Comparison of ENCODE assay signal across 1 cellular context in genomic region chr5:72474117-72474915, GRCh38.
TF ChIP-seq lines count a peak whose summit lies in the region.

No MANE protein-coding gene starts in this region.

TF ChIP-seq in GM12878, 131 proteins besides CTCF, POLR2A, EP300 and RAD21 (continued from another document and continues in another):
- TF ChIP-seq, protein P1, sequence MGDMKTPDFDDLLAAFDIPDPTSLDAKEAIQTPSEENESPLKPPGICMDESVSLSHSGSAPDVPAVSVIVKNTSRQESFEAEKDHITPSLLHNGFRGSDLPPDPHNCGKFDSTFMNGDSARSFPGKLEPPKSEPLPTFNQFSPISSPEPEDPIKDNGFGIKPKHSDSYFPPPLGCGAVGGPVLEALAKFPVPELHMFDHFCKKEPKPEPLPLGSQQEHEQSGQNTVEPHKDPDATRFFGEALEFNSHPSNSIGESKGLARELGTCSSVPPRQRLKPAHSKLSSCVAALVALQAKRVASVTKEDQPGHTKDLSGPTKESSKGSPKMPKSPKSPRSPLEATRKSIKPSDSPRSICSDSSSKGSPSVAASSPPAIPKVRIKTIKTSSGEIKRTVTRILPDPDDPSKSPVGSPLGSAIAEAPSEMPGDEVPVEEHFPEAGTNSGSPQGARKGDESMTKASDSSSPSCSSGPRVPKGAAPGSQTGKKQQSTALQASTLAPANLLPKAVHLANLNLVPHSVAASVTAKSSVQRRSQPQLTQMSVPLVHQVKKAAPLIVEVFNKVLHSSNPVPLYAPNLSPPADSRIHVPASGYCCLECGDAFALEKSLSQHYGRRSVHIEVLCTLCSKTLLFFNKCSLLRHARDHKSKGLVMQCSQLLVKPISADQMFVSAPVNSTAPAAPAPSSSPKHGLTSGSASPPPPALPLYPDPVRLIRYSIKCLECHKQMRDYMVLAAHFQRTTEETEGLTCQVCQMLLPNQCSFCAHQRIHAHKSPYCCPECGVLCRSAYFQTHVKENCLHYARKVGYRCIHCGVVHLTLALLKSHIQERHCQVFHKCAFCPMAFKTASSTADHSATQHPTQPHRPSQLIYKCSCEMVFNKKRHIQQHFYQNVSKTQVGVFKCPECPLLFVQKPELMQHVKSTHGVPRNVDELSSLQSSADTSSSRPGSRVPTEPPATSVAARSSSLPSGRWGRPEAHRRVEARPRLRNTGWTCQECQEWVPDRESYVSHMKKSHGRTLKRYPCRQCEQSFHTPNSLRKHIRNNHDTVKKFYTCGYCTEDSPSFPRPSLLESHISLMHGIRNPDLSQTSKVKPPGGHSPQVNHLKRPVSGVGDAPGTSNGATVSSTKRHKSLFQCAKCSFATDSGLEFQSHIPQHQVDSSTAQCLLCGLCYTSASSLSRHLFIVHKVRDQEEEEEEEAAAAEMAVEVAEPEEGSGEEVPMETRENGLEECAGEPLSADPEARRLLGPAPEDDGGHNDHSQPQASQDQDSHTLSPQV (IDR thresholded peaks at IDR 0.05) = no peak
- no peak for TF ChIP-seq NFYA (IDR thresholded peaks at IDR 0.05; ENCODE audit: borderline replicate concordance, low read depth, low read length)
- no peak for TF ChIP-seq MLLT1 (IDR thresholded peaks at IDR 0.05)
- 0 out of 2 replicates have a peak, but pooled peaks have one; percentile 31 for TF ChIP-seq TCF12 (IDR thresholded peaks at IDR 0.05; ENCODE audit: low read depth, low read length)
- TF ChIP-seq, protein P2, sequence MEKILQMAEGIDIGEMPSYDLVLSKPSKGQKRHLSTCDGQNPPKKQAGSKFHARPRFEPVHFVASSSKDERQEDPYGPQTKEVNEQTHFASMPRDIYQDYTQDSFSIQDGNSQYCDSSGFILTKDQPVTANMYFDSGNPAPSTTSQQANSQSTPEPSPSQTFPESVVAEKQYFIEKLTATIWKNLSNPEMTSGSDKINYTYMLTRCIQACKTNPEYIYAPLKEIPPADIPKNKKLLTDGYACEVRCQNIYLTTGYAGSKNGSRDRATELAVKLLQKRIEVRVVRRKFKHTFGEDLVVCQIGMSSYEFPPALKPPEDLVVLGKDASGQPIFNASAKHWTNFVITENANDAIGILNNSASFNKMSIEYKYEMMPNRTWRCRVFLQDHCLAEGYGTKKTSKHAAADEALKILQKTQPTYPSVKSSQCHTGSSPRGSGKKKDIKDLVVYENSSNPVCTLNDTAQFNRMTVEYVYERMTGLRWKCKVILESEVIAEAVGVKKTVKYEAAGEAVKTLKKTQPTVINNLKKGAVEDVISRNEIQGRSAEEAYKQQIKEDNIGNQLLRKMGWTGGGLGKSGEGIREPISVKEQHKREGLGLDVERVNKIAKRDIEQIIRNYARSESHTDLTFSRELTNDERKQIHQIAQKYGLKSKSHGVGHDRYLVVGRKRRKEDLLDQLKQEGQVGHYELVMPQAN (conservative IDR thresholded peaks at IDR 0.05) = no peak
- no peak for TF ChIP-seq CHD4 (IDR thresholded peaks at IDR 0.05)
- no peak for TF ChIP-seq SMAD1 (IDR thresholded peaks at IDR 0.05; ENCODE audit: low read depth, partially characterized antibody)
- TF ChIP-seq, protein P3, sequence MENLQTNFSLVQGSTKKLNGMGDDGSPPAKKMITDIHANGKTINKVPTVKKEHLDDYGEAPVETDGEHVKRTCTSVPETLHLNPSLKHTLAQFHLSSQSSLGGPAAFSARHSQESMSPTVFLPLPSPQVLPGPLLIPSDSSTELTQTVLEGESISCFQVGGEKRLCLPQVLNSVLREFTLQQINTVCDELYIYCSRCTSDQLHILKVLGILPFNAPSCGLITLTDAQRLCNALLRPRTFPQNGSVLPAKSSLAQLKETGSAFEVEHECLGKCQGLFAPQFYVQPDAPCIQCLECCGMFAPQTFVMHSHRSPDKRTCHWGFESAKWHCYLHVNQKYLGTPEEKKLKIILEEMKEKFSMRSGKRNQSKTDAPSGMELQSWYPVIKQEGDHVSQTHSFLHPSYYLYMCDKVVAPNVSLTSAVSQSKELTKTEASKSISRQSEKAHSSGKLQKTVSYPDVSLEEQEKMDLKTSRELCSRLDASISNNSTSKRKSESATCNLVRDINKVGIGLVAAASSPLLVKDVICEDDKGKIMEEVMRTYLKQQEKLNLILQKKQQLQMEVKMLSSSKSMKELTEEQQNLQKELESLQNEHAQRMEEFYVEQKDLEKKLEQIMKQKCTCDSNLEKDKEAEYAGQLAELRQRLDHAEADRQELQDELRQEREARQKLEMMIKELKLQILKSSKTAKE (IDR thresholded peaks at IDR 0.05; ENCODE audit: low read depth, poor library complexity, severe bottlenecking) = peak; percentile 53
- no peak for TF ChIP-seq SREBF2 (IDR thresholded peaks at IDR 0.05; ENCODE audit: low read length)
- peak; percentile 58 for TF ChIP-seq CUX1 (IDR thresholded peaks at IDR 0.05; ENCODE audit: insufficient replicate concordance, low read depth, low read length)
- TF ChIP-seq, protein P4, sequence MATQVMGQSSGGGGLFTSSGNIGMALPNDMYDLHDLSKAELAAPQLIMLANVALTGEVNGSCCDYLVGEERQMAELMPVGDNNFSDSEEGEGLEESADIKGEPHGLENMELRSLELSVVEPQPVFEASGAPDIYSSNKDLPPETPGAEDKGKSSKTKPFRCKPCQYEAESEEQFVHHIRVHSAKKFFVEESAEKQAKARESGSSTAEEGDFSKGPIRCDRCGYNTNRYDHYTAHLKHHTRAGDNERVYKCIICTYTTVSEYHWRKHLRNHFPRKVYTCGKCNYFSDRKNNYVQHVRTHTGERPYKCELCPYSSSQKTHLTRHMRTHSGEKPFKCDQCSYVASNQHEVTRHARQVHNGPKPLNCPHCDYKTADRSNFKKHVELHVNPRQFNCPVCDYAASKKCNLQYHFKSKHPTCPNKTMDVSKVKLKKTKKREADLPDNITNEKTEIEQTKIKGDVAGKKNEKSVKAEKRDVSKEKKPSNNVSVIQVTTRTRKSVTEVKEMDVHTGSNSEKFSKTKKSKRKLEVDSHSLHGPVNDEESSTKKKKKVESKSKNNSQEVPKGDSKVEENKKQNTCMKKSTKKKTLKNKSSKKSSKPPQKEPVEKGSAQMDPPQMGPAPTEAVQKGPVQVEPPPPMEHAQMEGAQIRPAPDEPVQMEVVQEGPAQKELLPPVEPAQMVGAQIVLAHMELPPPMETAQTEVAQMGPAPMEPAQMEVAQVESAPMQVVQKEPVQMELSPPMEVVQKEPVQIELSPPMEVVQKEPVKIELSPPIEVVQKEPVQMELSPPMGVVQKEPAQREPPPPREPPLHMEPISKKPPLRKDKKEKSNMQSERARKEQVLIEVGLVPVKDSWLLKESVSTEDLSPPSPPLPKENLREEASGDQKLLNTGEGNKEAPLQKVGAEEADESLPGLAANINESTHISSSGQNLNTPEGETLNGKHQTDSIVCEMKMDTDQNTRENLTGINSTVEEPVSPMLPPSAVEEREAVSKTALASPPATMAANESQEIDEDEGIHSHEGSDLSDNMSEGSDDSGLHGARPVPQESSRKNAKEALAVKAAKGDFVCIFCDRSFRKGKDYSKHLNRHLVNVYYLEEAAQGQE (IDR thresholded peaks at IDR 0.05; ENCODE audit: low read depth, low read length) = no peak
- no peak for TF ChIP-seq RELA (IDR thresholded peaks at IDR 0.05; ENCODE audit: borderline replicate concordance, partially characterized antibody)
- no peak for TF ChIP-seq PBX3 (IDR thresholded peaks at IDR 0.05; ENCODE audit: insufficient replicate concordance, low read depth, low read length)
- TF ChIP-seq, protein P5, sequence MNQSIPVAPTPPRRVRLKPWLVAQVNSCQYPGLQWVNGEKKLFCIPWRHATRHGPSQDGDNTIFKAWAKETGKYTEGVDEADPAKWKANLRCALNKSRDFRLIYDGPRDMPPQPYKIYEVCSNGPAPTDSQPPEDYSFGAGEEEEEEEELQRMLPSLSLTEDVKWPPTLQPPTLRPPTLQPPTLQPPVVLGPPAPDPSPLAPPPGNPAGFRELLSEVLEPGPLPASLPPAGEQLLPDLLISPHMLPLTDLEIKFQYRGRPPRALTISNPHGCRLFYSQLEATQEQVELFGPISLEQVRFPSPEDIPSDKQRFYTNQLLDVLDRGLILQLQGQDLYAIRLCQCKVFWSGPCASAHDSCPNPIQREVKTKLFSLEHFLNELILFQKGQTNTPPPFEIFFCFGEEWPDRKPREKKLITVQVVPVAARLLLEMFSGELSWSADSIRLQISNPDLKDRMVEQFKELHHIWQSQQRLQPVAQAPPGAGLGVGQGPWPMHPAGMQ (IDR thresholded peaks at IDR 0.05; ENCODE audit: borderline replicate concordance) = no peak
- peak; percentile 57 for TF ChIP-seq MEF2B (IDR thresholded peaks at IDR 0.05; ENCODE audit: partially characterized antibody, poor library complexity, severe bottlenecking)
- TF ChIP-seq ETV6 (conservative IDR thresholded peaks at IDR 0.05 in 1 of 2, IDR thresholded peaks at IDR 0.05 in 1 of 2; ENCODE audit: borderline replicate concordance in 1 of 2, low read depth in 1 of 2) = no peak
- TF ChIP-seq, protein P6, sequence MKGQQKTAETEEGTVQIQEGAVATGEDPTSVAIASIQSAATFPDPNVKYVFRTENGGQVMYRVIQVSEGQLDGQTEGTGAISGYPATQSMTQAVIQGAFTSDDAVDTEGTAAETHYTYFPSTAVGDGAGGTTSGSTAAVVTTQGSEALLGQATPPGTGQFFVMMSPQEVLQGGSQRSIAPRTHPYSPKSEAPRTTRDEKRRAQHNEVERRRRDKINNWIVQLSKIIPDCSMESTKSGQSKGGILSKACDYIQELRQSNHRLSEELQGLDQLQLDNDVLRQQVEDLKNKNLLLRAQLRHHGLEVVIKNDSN (IDR thresholded peaks at IDR 0.05; ENCODE audit: borderline replicate concordance, extremely low read length, insufficient read depth, low read depth, low read length) = no peak
- TF ChIP-seq BHLHE40 (IDR thresholded peaks at IDR 0.05; ENCODE audit: borderline replicate concordance in 1 of 2, low read depth in 2 of 2, low read length in 1 of 2) = 0 out of 4 replicates have a peak, but pooled peaks of 1 of the 2 experiments have one; percentile 19
- peak; percentile 52 to 60; a peak in 3 of 4 replicates for TF ChIP-seq IKZF2 (IDR thresholded peaks at IDR 0.05)
